ENCODE assay signal across 26 cellular contexts in genomic region chr19:34503546-34504272, GRCh38. TPM values are rescaled to one million over a fixed set of nuclear protein-coding genes. Genes with fewer than 3 reads are reported as not detected.
DNase-seq lines count a peak whose midpoint lies in the region; ATAC-seq, FAIRE-seq and TF ChIP-seq lines count a peak whose summit lies in the region.
"Had no signal": no experiment of that assay in that cellular context is flagged by ENCODE, and none has a peak within 500 bp of the region (broad histone marks: within the 10 kb centered on the region; RNA-seq: fewer than 3 reads in every experiment).

No MANE protein-coding gene starts in this region.

- H3K36me3 ChIP-seq in upper lobe of right lung, result no peaks in the 10 kb centered on the region
- H3K36me3 ChIP-seq: neutrophil, Peyer's patch, suprapubic skin had no signal

- intact Hi-C loops in upper lobe of right lung (cut with DNase I), result no loop called here

- no peak overlapping the region for H3K4me3 Mint-ChIP-seq in H9
- no peak overlapping the region for H3K4me3 Mint-ChIP-seq in nephron progenitor cell
- H3K4me3 Mint-ChIP-seq: activated naive CD8-positive, alpha-beta T cell; CD4-positive, alpha-beta T cell had no signal

- H3K27ac ChIP-seq in H9 (ENCODE audit: insufficient read length, low read depth, low read length), result no peak overlapping the region
- H3K27ac ChIP-seq in upper lobe of right lung, result no peak overlapping the region
- H3K27ac ChIP-seq: KMS-11, neutrophil, Peyer's patch, SK-N-MC, skin epidermis, suprapubic skin had no signal

- no peak overlapping the region for H3K23ac ChIP-seq in H9 (ENCODE audit: insufficient read length, low read depth, low read length)

- TF ChIP-seq CTCF in H9 (conservative IDR thresholded peaks at IDR 0.05) (no peak), choroid plexus epithelial cell (conservative IDR thresholded peaks at IDR 0.05; ENCODE audit: low read depth, low read length) (no peak), nephron progenitor cell (IDR thresholded peaks at IDR 0.05) (no peak), upper lobe of right lung (IDR thresholded peaks at IDR 0.05) (no peak), D721Med (IDR thresholded peaks at IDR 0.05; ENCODE audit: insufficient read depth, missing control alignments) (no peak)

- no peaks in the 10 kb centered on the region for H4K20me1 ChIP-seq in H9 (ENCODE audit: control insufficient read depth, insufficient read depth, insufficient read length)

- no peak overlapping the region for H2BK12ac ChIP-seq in H9 (ENCODE audit: insufficient read length, low read depth, low read length)

- no peak overlapping the region for H3K4ac ChIP-seq in H9 (ENCODE audit: low read depth, low read length)

- H3K9me3 ChIP-seq in H9 (ENCODE audit: control insufficient read depth, low read depth, low read length), result no peaks in the 10 kb centered on the region
- H3K9me3 ChIP-seq in upper lobe of right lung, result no peaks in the 10 kb centered on the region
- H3K9me3 ChIP-seq: ascending aorta, neutrophil, Peyer's patch, suprapubic skin had no signal

- no peak overlapping the region for H3K4me2 ChIP-seq in H9 (ENCODE audit: insufficient read depth, insufficient read length, low read length)
- H3K4me2 ChIP-seq: KMS-11 had no signal

- H2BK5ac ChIP-seq in H9 (ENCODE audit: insufficient read length, low read length), result no peak overlapping the region

- H3K27me3 Mint-ChIP-seq in H9 (ENCODE audit: low read depth) (peaks cover 8% of the 10 kb centered on the region), nephron progenitor cell (ENCODE audit: low read depth, poor library complexity) (peaks cover 5% of the 10 kb centered on the region)

- H4K91ac ChIP-seq in H9 (ENCODE audit: insufficient read length, low read depth, low read length), result no peak overlapping the region

- H3K9ac ChIP-seq in H9 (ENCODE audit: extremely low read depth, insufficient read length, low read length), result no peak overlapping the region
- H3K9ac ChIP-seq: KMS-11 had no signal

- H4K5ac ChIP-seq in H9 (ENCODE audit: insufficient read length, low read depth, low read length), result no peak overlapping the region

- H3K36me3 Mint-ChIP-seq in H9 (ENCODE audit: insufficient read depth in 1 of 3, low read depth in 3 of 3) (peaks cover 2 to 7% (median 3%) of the 10 kb centered on the region in 3 experiments; a peak in 4 of 7 replicates), nephron progenitor cell (ENCODE audit: low read depth) (no peaks in the 10 kb centered on the region)
- H3K36me3 Mint-ChIP-seq: activated naive CD8-positive, alpha-beta T cell had no signal

- WGBS in H9 (ENCODE audit: extremely low coverage, insufficient read length, low lambda C conversion rate), result 100% methylated on average over 2 of the region's 16 CpGs

- H3K9me3 Mint-ChIP-seq in H9, result no peaks in the 10 kb centered on the region
- H3K9me3 Mint-ChIP-seq in nephron progenitor cell, result no peaks in the 10 kb centered on the region
- H3K9me3 Mint-ChIP-seq: activated T-helper 2 cell treated with anti-CD3 and anti-CD28 coated beads, Interferon-gamma antibody, Interleukin-2, Interleukin-4, amounts not matched to agents 10 μg/mL and 5 μg/mL and 100 μg/mL, durations not matched to agents 14 hours and 24 hours and 36 hours; CD4-positive, alpha-beta T cell had no signal

- H3K27ac Mint-ChIP-seq in H9 (peak overlapping the region in 2 of 3 experiments; percentile 3 to 8; a peak in 3 of 7 replicates), nephron progenitor cell (peak overlapping the region; percentile 86)
- H3K27ac Mint-ChIP-seq: activated naive CD8-positive, alpha-beta T cell; activated T-helper 2 cell treated with anti-CD3 and anti-CD28 coated beads, Interferon-gamma antibody, Interleukin-2, Interleukin-4, amounts not matched to agents 10 μg/mL and 5 μg/mL and 100 μg/mL, durations not matched to agents 14 hours and 24 hours and 36 hours; CD4-positive, alpha-beta T cell had no signal

- H2AK5ac ChIP-seq in H9 (ENCODE audit: insufficient read length, low read length), result no peak overlapping the region

- H3K23me2 ChIP-seq in H9 (ENCODE audit: insufficient read length, low read depth, low read length, poor library complexity, severe bottlenecking), result no peaks in the 10 kb centered on the region

- no peak overlapping the region for H2AFZ ChIP-seq in H9 (ENCODE audit: low read length)

- no peaks in the 10 kb centered on the region for H3K79me1 ChIP-seq in H9 (ENCODE audit: insufficient read depth, low read depth, low read length, poor library complexity, severe bottlenecking)

- DNase-seq in H9 (no peak), choroid plexus epithelial cell (ENCODE audit: low read depth) (peak; percentile 25), nephron progenitor cell (no peak), upper lobe of right lung (peak; percentile 60), NCI-H510A treated with DMSO at 0.1 percent for 48 hours (lab: John Stamatoyannopoulos, UW) (no peak), SIG-M5 treated with dmso at 0.1 percent for 504 hours (lab: John Stamatoyannopoulos, UW; ENCODE audit: unreplicated experiment) (no peak), D721Med (ENCODE audit: insufficient read length, low spot score) (no peak)
- DNase-seq: activated CD4-positive, alpha-beta T cell treated with anti-CD3 and anti-CD28 coated beads, Interleukin-2, amount 50 U/mL, for 1 hour; CD4-positive, alpha-beta T cell; dermis blood vessel endothelial cell; DMS153; GOT3; mammary epithelial cell; NCI-H1417 treated with DMSO at 0.1 percent for 48 hours; stimulated activated CD4-positive, alpha-beta T cell treated with anti-CD3 and anti-CD28 coated beads, Interleukin-1b, Interleukin-23, amount 100 ng/mL, for 48 hours had no signal

- H3K56ac ChIP-seq in H9 (ENCODE audit: insufficient read length, low read depth, low read length), result no peak overlapping the region

- peaks cover 19 to 20% of the 10 kb centered on the region in 2 experiments for H3K4me1 Mint-ChIP-seq in H9
- H3K4me1 Mint-ChIP-seq in nephron progenitor cell, result peaks cover 27% of the 10 kb centered on the region

- H3K4me3 ChIP-seq in choroid plexus epithelial cell (ENCODE audit: low read depth, low read length), result no peak overlapping the region
- no peak overlapping the region for H3K4me3 ChIP-seq in upper lobe of right lung
- H3K4me3 ChIP-seq: ascending aorta, Peyer's patch, SK-N-MC, skin epidermis, suprapubic skin had no signal

- ATAC-seq in upper lobe of right lung, result no peak

- no peak overlapping the region for H2BK120ac ChIP-seq in H9 (ENCODE audit: low read depth, low read length, poor library complexity, severe bottlenecking)

- H3K14ac ChIP-seq in H9 (ENCODE audit: insufficient read depth, low read length), result no peak overlapping the region; the same call in 1 of the 2 replicates

- no peak overlapping the region for H2BK15ac ChIP-seq in H9 (ENCODE audit: low read depth, low read length)

- H2BK20ac ChIP-seq in H9 (ENCODE audit: low read depth, low read length, poor library complexity, severe bottlenecking), result no peak overlapping the region

- no peak overlapping the region for H3K18ac ChIP-seq in H9 (ENCODE audit: insufficient read length, low read depth, low read length)

- H3K27me3 ChIP-seq in H9 (ENCODE audit: insufficient read depth, low read length), result no peaks in the 10 kb centered on the region
- H3K27me3 ChIP-seq in upper lobe of right lung, result no peaks in the 10 kb centered on the region
- H3K27me3 ChIP-seq: ascending aorta, Peyer's patch, suprapubic skin had no signal

- no peaks in the 10 kb centered on the region for H3K4me1 ChIP-seq in H9 (ENCODE audit: insufficient read depth, low read length)
- H3K4me1 ChIP-seq in upper lobe of right lung, result peaks cover 4% of the 10 kb centered on the region

- no peak for FAIRE-seq in D721Med (lab: Jason Lieb, UNC)
- FAIRE-seq: HTR-8/SVneo, keratinocyte had no signal

- H3T11ph ChIP-seq in H9 (ENCODE audit: low read length), result no peak overlapping the region

- no peaks in the 10 kb centered on the region for H3K79me2 ChIP-seq in H9 (ENCODE audit: insufficient read depth, low read length)

- H4K8ac ChIP-seq in H9 (replicated peaks; ENCODE audit: insufficient read length, low read depth, low read length), result no peak overlapping the region

RNA-seq across cellular contexts. Expression of gene WTIP, which starts 22.2 kb away (rescaled TPM):
- total RNA-seq in H9 (2021) (32.5 and 35.1 TPM in 2 replicates), upper lobe of right lung (37.1 TPM)

Comparison
In these comparisons a context has a peak if more than half of its experiments do, and no peak if none do; other contexts are left out.
1. DNase-seq: peak in choroid plexus epithelial cell (single experiment) and upper lobe of right lung (single experiment); none in H9 (single experiment), nephron progenitor cell (single experiment), NCI-H510A treated with DMSO at 0.1 percent for 48 hours (single experiment), SIG-M5 treated with dmso at 0.1 percent for 504 hours (single experiment) and D721Med (single experiment).